10 cellular contexts compared by ENCODE assay signal in genomic region chr4:109994415-109994827, GRCh38.
DNase-seq lines count a peak whose midpoint lies in the region; ATAC-seq and TF ChIP-seq lines count a peak whose summit lies in the region.
"Had no signal": no experiment of that assay in that cellular context is flagged by ENCODE, and none has a peak within 500 bp of the region (broad histone marks: within the 10 kb centered on the region; RNA-seq: fewer than 3 reads in every experiment).

No MANE protein-coding gene starts in this region.

- DNase-seq in naive B cell (no peak), HUDEP-2 (lab: John Stamatoyannopoulos, UW; ENCODE audit: unreplicated experiment in 76 of 76) (no peak), MCF 10A (ENCODE audit: unreplicated experiment) (no peak)
- no peak for DNase-seq in stimulated activated CD4-positive, alpha-beta T cell treated with anti-CD3 and anti-CD28 coated beads, Interleukin-2, amount 100 ng/mL, for 24 hours
- DNase-seq: activated gamma-delta T cell treated with Interleukin-2 at 50 U/mL for 16 hours, GF-D8, KBM-7 had no signal

- H3K4me1 Mint-ChIP-seq in naive B cell (peaks cover 10 to 26% (median 24%) of the 10 kb centered on the region in 3 donors), MCF 10A (ENCODE audit: insufficient read depth, unreplicated experiment) (peaks cover 11% of the 10 kb centered on the region)

- CTCF ChIA-PET in MCF 10A (lab: Yijun Ruan, JAX): interaction anchor here (1.5 to 19.3 kb wide), 3 partner anchors 11 to 592 kb away, joined by 5 to 744 read pairs (median 10); no protein-coding TSS in a partner anchor

- H3K27me3 Mint-ChIP-seq in naive B cell: no peaks in the 10 kb centered on the region
- H3K27me3 Mint-ChIP-seq in MCF 10A (ENCODE audit: insufficient read depth, unreplicated experiment): no peaks in the 10 kb centered on the region

- intact Hi-C loops in MCF 10A (cut with micrococcal nuclease): loop anchor here (10.0 kb wide), 1 partner anchor 1140 kb away; no protein-coding TSS in a partner anchor

- H3K4me3 Mint-ChIP-seq in naive B cell (no peak overlapping the region), MCF 10A (ENCODE audit: unreplicated experiment) (no peak overlapping the region)

- H3K27ac Mint-ChIP-seq in naive B cell (peak overlapping the region in 1 of 6 donors; percentile 3), MCF 10A (ENCODE audit: low read depth, unreplicated experiment) (no peak overlapping the region)

- POLR2A ChIA-PET in MCF 10A (lab: Yijun Ruan, JAX): no interaction called here

- peaks cover 12 to 16% of the 10 kb centered on the region in 2 donors for H3K36me3 Mint-ChIP-seq in naive B cell
- H3K36me3 Mint-ChIP-seq in MCF 10A (ENCODE audit: insufficient read depth, unreplicated experiment): no peaks in the 10 kb centered on the region

- BruUV-seq in MCF 10A (replicated peaks; lab: Mats Ljungman, UMichigan): no TSS peak

- TF ChIP-seq CTCF in MCF 10A (IDR thresholded peaks at IDR 0.05; ENCODE audit: unreplicated experiment): no peak

- H3K9me3 Mint-ChIP-seq in naive B cell (peaks cover 12 to 20% (median 16%) of the 10 kb centered on the region in 7 donors), MCF 10A (ENCODE audit: unreplicated experiment) (no peaks in the 10 kb centered on the region)

- ATAC-seq in GM19025 (IDR thresholded peaks at IDR 0.05; ENCODE audit: low read depth, unreplicated experiment): peak; percentile 52
- peak; percentile 49 for ATAC-seq in HG02571 (IDR thresholded peaks at IDR 0.05; ENCODE audit: unreplicated experiment)
- peak; percentile 77 for ATAC-seq in HG03520 (IDR thresholded peaks at IDR 0.05; ENCODE audit: unreplicated experiment)
- ATAC-seq in naive B cell (ENCODE audit: low read depth in 2 of 2): peak; percentile 27 to 28
